In the genomic region with DNA sequence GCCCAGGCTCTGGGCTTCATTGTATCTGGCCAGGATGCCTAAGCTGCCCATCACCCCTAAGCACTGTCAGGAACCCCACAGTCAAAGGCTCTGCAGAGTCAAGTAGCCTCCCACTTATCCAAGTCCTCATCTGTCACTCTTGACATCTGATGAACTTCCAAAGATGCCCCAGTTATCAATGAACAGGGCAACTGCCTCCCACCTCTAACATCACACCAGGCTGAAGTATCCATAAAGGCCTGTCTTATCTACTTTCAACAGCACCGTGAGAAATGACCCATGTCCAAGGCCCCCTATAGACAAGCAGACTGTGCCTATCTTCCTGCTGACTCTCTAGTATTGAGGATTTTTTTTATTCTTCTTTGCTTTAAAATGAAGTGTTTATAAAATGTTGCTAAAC, we compare ENCODE assay signal across 1 cellular context.
TF ChIP-seq lines count a peak whose summit lies in the region.

No MANE protein-coding gene starts in this region.

TF ChIP-seq in K562, 482 proteins besides CTCF, POLR2A, EP300 and RAD21 (continued from another document):
- TF ChIP-seq HSF4 (CRISPR knock-in tag; IDR thresholded peaks at IDR 0.05; ENCODE audit: borderline replicate concordance): no peak
- no peak for TF ChIP-seq U2AF2 (optimal IDR thresholded peaks at IDR 0.05; ENCODE audit: low read depth, low read length)
- TF ChIP-seq SIN3A (IDR thresholded peaks at IDR 0.05; ENCODE audit: borderline replicate concordance in 2 of 2, control insufficient read depth in 1 of 2, low read depth in 2 of 2, low read length in 2 of 2): no peak
- no peak for TF ChIP-seq EHMT2 (IDR thresholded peaks at IDR 0.05)
- no peak for TF ChIP-seq XRCC5 (IDR thresholded peaks at IDR 0.05; ENCODE audit: low read depth, low read length)
- TF ChIP-seq LEF1 (IDR thresholded peaks at IDR 0.05): peak; percentile 38; the same call in 1 of the 2 replicates
- TF ChIP-seq, protein P1, sequence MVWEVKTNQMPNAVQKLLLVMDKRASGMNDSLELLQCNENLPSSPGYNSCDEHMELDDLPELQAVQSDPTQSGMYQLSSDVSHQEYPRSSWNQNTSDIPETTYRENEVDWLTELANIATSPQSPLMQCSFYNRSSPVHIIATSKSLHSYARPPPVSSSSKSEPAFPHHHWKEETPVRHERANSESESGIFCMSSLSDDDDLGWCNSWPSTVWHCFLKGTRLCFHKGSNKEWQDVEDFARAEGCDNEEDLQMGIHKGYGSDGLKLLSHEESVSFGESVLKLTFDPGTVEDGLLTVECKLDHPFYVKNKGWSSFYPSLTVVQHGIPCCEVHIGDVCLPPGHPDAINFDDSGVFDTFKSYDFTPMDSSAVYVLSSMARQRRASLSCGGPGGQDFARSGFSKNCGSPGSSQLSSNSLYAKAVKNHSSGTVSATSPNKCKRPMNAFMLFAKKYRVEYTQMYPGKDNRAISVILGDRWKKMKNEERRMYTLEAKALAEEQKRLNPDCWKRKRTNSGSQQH (CRISPR knock-in tag; IDR thresholded peaks at IDR 0.05): no peak
- TF ChIP-seq ZNF253 (CRISPR knock-in tag; conservative IDR thresholded peaks at IDR 0.05): no peak
- no peak for TF ChIP-seq ADNP (tag; IDR thresholded peaks at IDR 0.05)
- TF ChIP-seq, protein P2, sequence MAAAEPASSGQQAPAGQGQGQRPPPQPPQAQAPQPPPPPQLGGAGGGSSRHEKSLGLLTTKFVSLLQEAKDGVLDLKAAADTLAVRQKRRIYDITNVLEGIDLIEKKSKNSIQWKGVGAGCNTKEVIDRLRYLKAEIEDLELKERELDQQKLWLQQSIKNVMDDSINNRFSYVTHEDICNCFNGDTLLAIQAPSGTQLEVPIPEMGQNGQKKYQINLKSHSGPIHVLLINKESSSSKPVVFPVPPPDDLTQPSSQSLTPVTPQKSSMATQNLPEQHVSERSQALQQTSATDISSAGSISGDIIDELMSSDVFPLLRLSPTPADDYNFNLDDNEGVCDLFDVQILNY (CRISPR knock-in tag; IDR thresholded peaks at IDR 0.05): no peak
- TF ChIP-seq, protein P3, sequence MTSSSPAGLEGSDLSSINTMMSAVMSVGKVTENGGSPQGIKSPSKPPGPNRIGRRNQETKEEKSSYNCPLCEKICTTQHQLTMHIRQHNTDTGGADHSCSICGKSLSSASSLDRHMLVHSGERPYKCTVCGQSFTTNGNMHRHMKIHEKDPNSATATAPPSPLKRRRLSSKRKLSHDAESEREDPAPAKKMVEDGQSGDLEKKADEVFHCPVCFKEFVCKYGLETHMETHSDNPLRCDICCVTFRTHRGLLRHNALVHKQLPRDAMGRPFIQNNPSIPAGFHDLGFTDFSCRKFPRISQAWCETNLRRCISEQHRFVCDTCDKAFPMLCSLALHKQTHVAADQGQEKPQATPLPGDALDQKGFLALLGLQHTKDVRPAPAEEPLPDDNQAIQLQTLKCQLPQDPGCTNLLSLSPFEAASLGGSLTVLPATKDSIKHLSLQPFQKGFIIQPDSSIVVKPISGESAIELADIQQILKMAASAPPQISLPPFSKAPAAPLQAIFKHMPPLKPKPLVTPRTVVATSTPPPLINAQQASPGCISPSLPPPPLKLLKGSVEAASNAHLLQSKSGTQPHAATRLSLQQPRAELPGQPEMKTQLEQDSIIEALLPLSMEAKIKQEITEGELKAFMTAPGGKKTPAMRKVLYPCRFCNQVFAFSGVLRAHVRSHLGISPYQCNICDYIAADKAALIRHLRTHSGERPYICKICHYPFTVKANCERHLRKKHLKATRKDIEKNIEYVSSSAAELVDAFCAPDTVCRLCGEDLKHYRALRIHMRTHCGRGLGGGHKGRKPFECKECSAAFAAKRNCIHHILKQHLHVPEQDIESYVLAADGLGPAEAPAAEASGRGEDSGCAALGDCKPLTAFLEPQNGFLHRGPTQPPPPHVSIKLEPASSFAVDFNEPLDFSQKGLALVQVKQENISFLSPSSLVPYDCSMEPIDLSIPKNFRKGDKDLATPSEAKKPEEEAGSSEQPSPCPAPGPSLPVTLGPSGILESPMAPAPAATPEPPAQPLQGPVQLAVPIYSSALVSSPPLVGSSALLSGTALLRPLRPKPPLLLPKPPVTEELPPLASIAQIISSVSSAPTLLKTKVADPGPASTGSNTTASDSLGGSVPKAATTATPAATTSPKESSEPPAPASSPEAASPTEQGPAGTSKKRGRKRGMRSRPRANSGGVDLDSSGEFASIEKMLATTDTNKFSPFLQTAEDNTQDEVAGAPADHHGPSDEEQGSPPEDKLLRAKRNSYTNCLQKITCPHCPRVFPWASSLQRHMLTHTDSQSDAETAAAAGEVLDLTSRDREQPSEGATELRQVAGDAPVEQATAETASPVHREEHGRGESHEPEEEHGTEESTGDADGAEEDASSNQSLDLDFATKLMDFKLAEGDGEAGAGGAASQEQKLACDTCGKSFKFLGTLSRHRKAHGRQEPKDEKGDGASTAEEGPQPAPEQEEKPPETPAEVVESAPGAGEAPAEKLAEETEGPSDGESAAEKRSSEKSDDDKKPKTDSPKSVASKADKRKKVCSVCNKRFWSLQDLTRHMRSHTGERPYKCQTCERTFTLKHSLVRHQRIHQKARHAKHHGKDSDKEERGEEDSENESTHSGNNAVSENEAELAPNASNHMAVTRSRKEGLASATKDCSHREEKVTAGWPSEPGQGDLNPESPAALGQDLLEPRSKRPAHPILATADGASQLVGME (CRISPR knock-in tag; IDR thresholded peaks at IDR 0.05): no peak
- no peak for TF ChIP-seq ELF2 (CRISPR knock-in tag; IDR thresholded peaks at IDR 0.05)
- no peak for TF ChIP-seq PRMT5 (CRISPR knock-in tag; IDR thresholded peaks at IDR 0.05)
- TF ChIP-seq HEY1 (CRISPR knock-in tag; IDR thresholded peaks at IDR 0.05; ENCODE audit: borderline replicate concordance): no peak
- TF ChIP-seq PPARD (CRISPR knock-in tag; IDR thresholded peaks at IDR 0.05): no peak
- TF ChIP-seq, protein P4, sequence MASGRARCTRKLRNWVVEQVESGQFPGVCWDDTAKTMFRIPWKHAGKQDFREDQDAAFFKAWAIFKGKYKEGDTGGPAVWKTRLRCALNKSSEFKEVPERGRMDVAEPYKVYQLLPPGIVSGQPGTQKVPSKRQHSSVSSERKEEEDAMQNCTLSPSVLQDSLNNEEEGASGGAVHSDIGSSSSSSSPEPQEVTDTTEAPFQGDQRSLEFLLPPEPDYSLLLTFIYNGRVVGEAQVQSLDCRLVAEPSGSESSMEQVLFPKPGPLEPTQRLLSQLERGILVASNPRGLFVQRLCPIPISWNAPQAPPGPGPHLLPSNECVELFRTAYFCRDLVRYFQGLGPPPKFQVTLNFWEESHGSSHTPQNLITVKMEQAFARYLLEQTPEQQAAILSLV (tag; IDR thresholded peaks at IDR 0.05): no peak
- TF ChIP-seq, protein P5, sequence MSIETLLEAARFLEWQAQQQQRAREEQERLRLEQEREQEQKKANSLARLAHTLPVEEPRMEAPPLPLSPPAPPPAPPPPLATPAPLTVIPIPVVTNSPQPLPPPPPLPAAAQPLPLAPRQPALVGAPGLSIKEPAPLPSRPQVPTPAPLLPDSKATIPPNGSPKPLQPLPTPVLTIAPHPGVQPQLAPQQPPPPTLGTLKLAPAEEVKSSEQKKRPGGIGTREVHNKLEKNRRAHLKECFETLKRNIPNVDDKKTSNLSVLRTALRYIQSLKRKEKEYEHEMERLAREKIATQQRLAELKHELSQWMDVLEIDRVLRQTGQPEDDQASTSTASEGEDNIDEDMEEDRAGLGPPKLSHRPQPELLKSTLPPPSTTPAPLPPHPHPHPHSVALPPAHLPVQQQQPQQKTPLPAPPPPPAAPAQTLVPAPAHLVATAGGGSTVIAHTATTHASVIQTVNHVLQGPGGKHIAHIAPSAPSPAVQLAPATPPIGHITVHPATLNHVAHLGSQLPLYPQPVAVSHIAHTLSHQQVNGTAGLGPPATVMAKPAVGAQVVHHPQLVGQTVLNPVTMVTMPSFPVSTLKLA (conservative IDR thresholded peaks at IDR 0.05): no peak
- TF ChIP-seq SIRT6 (IDR thresholded peaks at IDR 0.05; ENCODE audit: low read depth, low read length): no peak
- TF ChIP-seq, protein P6, sequence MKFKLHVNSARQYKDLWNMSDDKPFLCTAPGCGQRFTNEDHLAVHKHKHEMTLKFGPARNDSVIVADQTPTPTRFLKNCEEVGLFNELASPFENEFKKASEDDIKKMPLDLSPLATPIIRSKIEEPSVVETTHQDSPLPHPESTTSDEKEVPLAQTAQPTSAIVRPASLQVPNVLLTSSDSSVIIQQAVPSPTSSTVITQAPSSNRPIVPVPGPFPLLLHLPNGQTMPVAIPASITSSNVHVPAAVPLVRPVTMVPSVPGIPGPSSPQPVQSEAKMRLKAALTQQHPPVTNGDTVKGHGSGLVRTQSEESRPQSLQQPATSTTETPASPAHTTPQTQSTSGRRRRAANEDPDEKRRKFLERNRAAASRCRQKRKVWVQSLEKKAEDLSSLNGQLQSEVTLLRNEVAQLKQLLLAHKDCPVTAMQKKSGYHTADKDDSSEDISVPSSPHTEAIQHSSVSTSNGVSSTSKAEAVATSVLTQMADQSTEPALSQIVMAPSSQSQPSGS (CRISPR knock-in tag; IDR thresholded peaks at IDR 0.05): no peak
- no peak for TF ChIP-seq BMI1 (IDR thresholded peaks at IDR 0.05; ENCODE audit: low read length)
- no peak for TF ChIP-seq ZNF324 (CRISPR knock-in tag; IDR thresholded peaks at IDR 0.05)
- no peak for TF ChIP-seq ZFP30 (CRISPR knock-in tag; IDR thresholded peaks at IDR 0.05; ENCODE audit: borderline replicate concordance)
- no peak for TF ChIP-seq ZNF668 (CRISPR knock-in tag; IDR thresholded peaks at IDR 0.05)
- peak; percentile 92 for TF ChIP-seq ARID1B (IDR thresholded peaks at IDR 0.05)
- TF ChIP-seq EWSR1 (IDR thresholded peaks at IDR 0.05; ENCODE audit: borderline replicate concordance, low read depth, partially characterized antibody): no peak
- no peak for TF ChIP-seq HDAC6 (IDR thresholded peaks at IDR 0.05; ENCODE audit: low read depth, low read length)
- TF ChIP-seq CREM (IDR thresholded peaks at IDR 0.05; ENCODE audit: low read depth): peak; percentile 31; the same call in 1 of the 2 replicates
- peak; percentile 56; the same call in 1 of the 2 replicates for TF ChIP-seq CTBP1 (IDR thresholded peaks at IDR 0.05; ENCODE audit: borderline replicate concordance)
TF ChIP-seq in K562: peak in this region for 38.
